ENCODE assay signal across 34 cellular contexts in genomic region chr14:89654998-89655397, GRCh38.
DNase-seq lines count a peak whose midpoint lies in the region; ATAC-seq and TF ChIP-seq lines count a peak whose summit lies in the region.
"Had no signal": no experiment of that assay in that cellular context is flagged by ENCODE, and none has a peak within 500 bp of the region (broad histone marks: within the 10 kb centered on the region; RNA-seq: fewer than 3 reads in every experiment).

No MANE protein-coding gene starts in this region.

- H3K27me3 ChIP-seq in colonic mucosa: no peaks in the 10 kb centered on the region
- H3K27me3 ChIP-seq in ovary: no peaks in the 10 kb centered on the region
- H3K27me3 ChIP-seq: left lung, neural progenitor cell, suprapubic skin, upper lobe of left lung had no signal

- no peak for TF ChIP-seq EP300 in ovary (IDR thresholded peaks at IDR 0.05)

- H3K27ac ChIP-seq in 22Rv1 (0 out of 2 replicates have a peak overlapping the region, but pooled peaks have one; percentile 18), VCaP (peak overlapping the region; percentile 43), colonic mucosa (no peak overlapping the region), ovary (no peak overlapping the region)
- H3K27ac ChIP-seq: A549, epithelial cell of prostate, left lung, neural progenitor cell, suprapubic skin, upper lobe of left lung had no signal

- TF ChIP-seq CTCF in 22Rv1 (IDR thresholded peaks at IDR 0.05) (no peak), LNCaP clone FGC (IDR thresholded peaks at IDR 0.05; ENCODE audit: control insufficient read depth, extremely low read depth, insufficient read depth) (no peak), VCaP (conservative IDR thresholded peaks at IDR 0.05) (no peak), colonic mucosa (IDR thresholded peaks at IDR 0.05) (no peak), ovary (IDR thresholded peaks at IDR 0.05) (no peak)

- intact Hi-C loops in colonic mucosa (cut with DNase I): no loop called here
- intact Hi-C loops in left cardiac atrium (cut with DNase I): no loop called here
- intact Hi-C loops in ovary (cut with DNase I): no loop called here

- H3K36me3 ChIP-seq in colonic mucosa (no peaks in the 10 kb centered on the region), ovary (no peaks in the 10 kb centered on the region)
- H3K36me3 ChIP-seq: left lung, neural progenitor cell, suprapubic skin, upper lobe of left lung had no signal

- no peak for ATAC-seq in left cardiac atrium
- ATAC-seq: A549, K562, left lung had no signal

- TF ChIP-seq POLR2A in ovary (IDR thresholded peaks at IDR 0.05): no peak

- 48 to 57% (median 51%) methylated on average over 1 of the region's 1 CpG for WGBS in ovary, 3 donors

- H3K4me3 ChIP-seq in LNCaP clone FGC (ENCODE audit: low read depth, low read length) (no peak overlapping the region), colonic mucosa (no peak overlapping the region), ovary (no peak overlapping the region)
- H3K4me3 ChIP-seq: A549, K562, left lung, neural progenitor cell, smooth muscle cell, suprapubic skin, upper lobe of left lung had no signal

- DNase-seq in LNCaP clone FGC (ENCODE audit: low read depth) (peak; percentile 86), NCI-H2196 (lab: John Stamatoyannopoulos, UW; ENCODE audit: unreplicated experiment) (peak; percentile 19), colonic mucosa (no peak), Kasumi-1 (lab: John Stamatoyannopoulos, UW) (no peak), left cardiac atrium (no peak), ovary (no peak)
- DNase-seq: activated B cell treated with CpG ODN at 0.5 μM for 24 hours; activated CD4-positive, alpha-beta T cell treated with anti-CD3 and anti-CD28 coated beads, Interleukin-2, amount 50 U/mL, for 1 hour; activated effector memory CD4-positive, alpha-beta T cell treated with anti-CD3 and anti-CD28 coated beads, Interleukin-2, amount 50 U/mL, for 16 hours; activated T-cell treated with anti-CD3 and anti-CD28 coated beads, Interleukin-2, amount 50 U/mL, for 24 hours; anterior cingulate cortex; caudate nucleus; CD4-positive, CD25-positive, alpha-beta regulatory T cell; cortex of kidney; effector memory CD4-positive, alpha-beta T cell; EL; HFFc6; left lung; mesendoderm; NCI-H2171 treated with DMSO at 0.1 percent for 48 hours; NCI-H82; posterior cingulate gyrus; right cardiac atrium; stimulated activated naive CD4-positive, alpha-beta T cell treated with Interleukin-2 at 50 U/mL for 16 hours; T1000; upper lobe of left lung had no signal

- H3K9me3 ChIP-seq in colonic mucosa: no peaks in the 10 kb centered on the region
- H3K9me3 ChIP-seq in ovary: no peaks in the 10 kb centered on the region
- H3K9me3 ChIP-seq: suprapubic skin, upper lobe of left lung had no signal

- H3K4me1 ChIP-seq in colonic mucosa (no peaks in the 10 kb centered on the region), ovary (ENCODE audit: insufficient read depth) (peaks cover 5% of the 10 kb centered on the region)
- H3K4me1 ChIP-seq: A549, left lung, neural progenitor cell, upper lobe of left lung had no signal

- H3K9ac ChIP-seq in colonic mucosa (ENCODE audit: low read depth in 2 of 2, low read length in 2 of 2): no peak overlapping the region
- H3K9ac ChIP-seq: neural progenitor cell had no signal

Comparison
In these comparisons a context has a peak if more than half of its experiments do, and no peak if none do; other contexts are left out.
1. H3K27ac ChIP-seq: peak in 22Rv1 (single experiment) and VCaP (single experiment); none in colonic mucosa (single experiment) and ovary (0 of 2).
2. DNase-seq: peak in LNCaP clone FGC (single experiment) and NCI-H2196 (single experiment); none in colonic mucosa (single experiment), Kasumi-1 (0 of 2), left cardiac atrium (single experiment) and ovary (0 of 5).